ENCODE assay signal across 8 cellular contexts in the genomic region with DNA sequence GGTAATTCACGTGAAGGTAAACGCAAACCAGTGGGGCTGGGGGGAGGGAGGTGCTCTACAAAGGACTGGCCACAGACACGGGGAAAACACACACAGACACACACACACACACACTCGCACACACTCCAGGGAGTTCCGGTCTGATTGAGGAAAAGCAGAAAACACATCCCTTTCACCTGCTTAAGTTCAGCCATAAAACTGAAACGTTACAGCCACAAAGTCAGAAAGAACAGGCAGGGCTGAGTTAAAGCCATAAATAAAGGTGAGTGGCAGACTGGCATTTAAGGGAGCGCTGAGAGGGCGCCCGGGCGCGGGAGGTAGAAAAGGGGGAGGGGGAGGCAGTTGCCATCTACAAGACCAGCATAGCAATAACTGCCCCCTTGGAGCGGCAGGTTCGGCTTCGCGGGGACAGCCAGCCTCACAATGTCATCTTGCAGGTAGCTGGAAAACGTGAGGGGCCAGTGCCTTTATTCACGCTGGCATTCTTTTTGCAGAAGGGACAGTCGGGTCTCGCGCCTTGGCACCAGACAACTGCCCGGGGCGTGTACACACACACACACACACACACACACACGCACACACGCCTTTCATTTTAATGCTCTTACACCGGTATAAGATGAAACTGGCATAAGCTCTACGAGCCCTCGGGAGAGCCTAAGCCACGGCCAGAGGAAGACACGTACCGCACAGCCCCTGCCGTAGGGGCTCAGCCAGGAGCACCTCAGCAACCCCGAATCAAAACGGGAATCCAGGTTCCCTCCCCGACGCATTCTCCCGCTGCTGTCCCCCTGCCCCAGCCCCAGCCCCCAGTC. TPM values are rescaled to one million over a fixed set of nuclear protein-coding genes. Genes with fewer than 3 reads are reported as not detected.
DNase-seq lines count a peak whose midpoint lies in the region; ATAC-seq, FAIRE-seq and TF ChIP-seq lines count a peak whose summit lies in the region.

No MANE protein-coding gene starts in this region.

- H3K9me3 Mint-ChIP-seq in GM23338 (no peaks in the 10 kb centered on the region; the same call in 2 of the 3 replicates), glutamatergic neuron (ENCODE audit: unreplicated experiment) (no peaks in the 10 kb centered on the region), osteocyte (ENCODE audit: unreplicated experiment) (no peaks in the 10 kb centered on the region)
- no peaks in the 10 kb centered on the region for H3K9me3 Mint-ChIP-seq in activated naive CD4-positive, alpha-beta T cell treated with anti-CD3 and anti-CD28 coated beads for 36 hours

- no peaks in the 10 kb centered on the region for H3K36me3 Mint-ChIP-seq in GM23338 (ENCODE audit: low read depth)
- H3K36me3 Mint-ChIP-seq in activated naive CD4-positive, alpha-beta T cell treated with anti-CD3 and anti-CD28 coated beads for 36 hours (ENCODE audit: low read depth) = no peaks in the 10 kb centered on the region
- no peaks in the 10 kb centered on the region for H3K36me3 Mint-ChIP-seq in glutamatergic neuron (ENCODE audit: unreplicated experiment)
- no peaks in the 10 kb centered on the region for H3K36me3 Mint-ChIP-seq in osteocyte (ENCODE audit: unreplicated experiment)

- peak overlapping the region; percentile 98 for H3K4me2 ChIP-seq in GM23338

- peaks cover 10% of the 10 kb centered on the region for H3K27me3 ChIP-seq in GM23338 (ENCODE audit: insufficient read depth)
- H3K27me3 ChIP-seq in Peyer's patch = no peaks in the 10 kb centered on the region

- DNase-seq in A172 (ENCODE audit: low spot score) = peak; percentile 21
- peak; percentile 64 for DNase-seq in GM23338 (ENCODE audit: low spot score)
- DNase-seq in Peyer's patch = peak; percentile 40 to 73 (median 73)
- DNase-seq in activated naive CD4-positive, alpha-beta T cell treated with anti-CD3 and anti-CD28 coated beads for 36 hours = peak; percentile 62
- DNase-seq in glutamatergic neuron = peak; percentile 27
- DNase-seq in osteocyte (ENCODE audit: extremely low spot score, unreplicated experiment) = no peak
- peak; percentile 14 for DNase-seq in urothelium cell line (ENCODE audit: low spot score)

- TF ChIP-seq CTCF in GM23338 (conservative IDR thresholded peaks at IDR 0.05; ENCODE audit: low read depth in 2 of 2) (no peak), Peyer's patch (IDR thresholded peaks at IDR 0.05) (no peak), glutamatergic neuron (IDR thresholded peaks at IDR 0.05; ENCODE audit: partially characterized antibody, unreplicated experiment) (no peak), osteocyte (IDR thresholded peaks at IDR 0.05) (no peak)

- no peak for FAIRE-seq in urothelium cell line (lab: Jason Lieb, UNC)

- H3K27me3 Mint-ChIP-seq in GM23338 (ENCODE audit: insufficient read depth, low read depth, poor library complexity) (peaks cover 21% of the 10 kb centered on the region), glutamatergic neuron (ENCODE audit: unreplicated experiment) (peaks cover 14% of the 10 kb centered on the region), osteocyte (ENCODE audit: unreplicated experiment) (no peaks in the 10 kb centered on the region)
- no peaks in the 10 kb centered on the region for H3K27me3 Mint-ChIP-seq in activated naive CD4-positive, alpha-beta T cell treated with anti-CD3 and anti-CD28 coated beads for 36 hours (ENCODE audit: low read depth)

- peak; percentile 37 to 39 for TF ChIP-seq POLR2A in Peyer's patch (IDR thresholded peaks at IDR 0.05)

- CTCF ChIA-PET in activated naive CD4-positive, alpha-beta T cell treated with anti-CD3 and anti-CD28 coated beads for 36 hours (lab: Charles Lee) = interaction anchor here (0.6 to 2.0 kb wide), 5 partner anchors 12 to 210 kb away, joined by 3 to 7 read pairs (median 4); no protein-coding TSS in a partner anchor

- H3K4me1 ChIP-seq in GM23338 (ENCODE audit: insufficient read depth) (peaks cover 50% of the 10 kb centered on the region), Peyer's patch (peaks cover 0 to 32% (median 3%) of the 10 kb centered on the region in 4 donors)

- H3K27ac ChIP-seq in GM23338 (ENCODE audit: low read depth) (peak overlapping the region; percentile 88; the same call in 1 of the 2 replicates), Peyer's patch (peak overlapping the region; percentile 68 to 90 (median 86))

- H4K20me1 ChIP-seq in GM23338 (replicated peaks; ENCODE audit: insufficient read depth) = no peaks in the 10 kb centered on the region

- no peaks in the 10 kb centered on the region for H3F3A ChIP-seq in GM23338 (replicated peaks; ENCODE audit: low read depth)

- peaks cover 54% of the 10 kb centered on the region for H3K4me1 Mint-ChIP-seq in GM23338
- H3K4me1 Mint-ChIP-seq in activated naive CD4-positive, alpha-beta T cell treated with anti-CD3 and anti-CD28 coated beads for 36 hours (ENCODE audit: low read depth) = peaks cover 41% of the 10 kb centered on the region
- H3K4me1 Mint-ChIP-seq in glutamatergic neuron (ENCODE audit: low read depth, unreplicated experiment) = peaks cover 11% of the 10 kb centered on the region
- peaks cover 33% of the 10 kb centered on the region for H3K4me1 Mint-ChIP-seq in osteocyte (ENCODE audit: unreplicated experiment)

- H3K9me2 ChIP-seq in GM23338 (ENCODE audit: insufficient read depth) = 0 out of 2 replicates have a peak, but pooled peaks cover 3% of the 10 kb centered on the region

- ATAC-seq in GM23338 (peak; percentile 24), GM21381 (IDR thresholded peaks at IDR 0.05; ENCODE audit: unreplicated experiment) (no peak)

- peak overlapping the region; percentile 84 for H3K27ac Mint-ChIP-seq in GM23338
- H3K27ac Mint-ChIP-seq in activated naive CD4-positive, alpha-beta T cell treated with anti-CD3 and anti-CD28 coated beads for 36 hours = peak overlapping the region; percentile 79
- H3K27ac Mint-ChIP-seq in glutamatergic neuron (ENCODE audit: unreplicated experiment) = no peak overlapping the region
- peak overlapping the region; percentile 46 for H3K27ac Mint-ChIP-seq in osteocyte (ENCODE audit: unreplicated experiment)

- no peaks in the 10 kb centered on the region for H3K9me3 ChIP-seq in Peyer's patch

- peak overlapping the region; percentile 39 for H2AFZ ChIP-seq in GM23338

- H3K4me3 Mint-ChIP-seq in GM23338 (peak overlapping the region; percentile 95), glutamatergic neuron (ENCODE audit: unreplicated experiment) (peak overlapping the region; percentile 95), osteocyte (ENCODE audit: unreplicated experiment) (peak overlapping the region; percentile 94)
- H3K4me3 Mint-ChIP-seq in activated naive CD4-positive, alpha-beta T cell treated with anti-CD3 and anti-CD28 coated beads for 36 hours = peak overlapping the region; percentile 84

- H3K4me3 ChIP-seq in GM23338 = peak overlapping the region; percentile 82
- peak overlapping the region; percentile 69 to 98 (median 74) for H3K4me3 ChIP-seq in Peyer's patch

- H3K36me3 ChIP-seq in GM23338 (ENCODE audit: insufficient read depth) = no peaks in the 10 kb centered on the region
- no peaks in the 10 kb centered on the region for H3K36me3 ChIP-seq in Peyer's patch

- intact Hi-C loops in activated naive CD4-positive, alpha-beta T cell treated with anti-CD3 and anti-CD28 coated beads for 36 hours (cut with micrococcal nuclease) = loop anchor here (2.0 to 10.0 kb wide), 5 partner anchors 47 to 1105 kb away; a partner anchor contains a TSS

- peaks cover 49% of the 10 kb centered on the region for H3K79me2 ChIP-seq in GM23338 (replicated peaks; ENCODE audit: insufficient read depth)

TF ChIP-seq in GM23338, 12 proteins besides CTCF, POLR2A, EP300 and RAD21 (continues in another document):
- TF ChIP-seq EZH2 (IDR thresholded peaks at IDR 0.05; ENCODE audit: low read depth, unreplicated experiment) = no peak
- TF ChIP-seq, protein P1, sequence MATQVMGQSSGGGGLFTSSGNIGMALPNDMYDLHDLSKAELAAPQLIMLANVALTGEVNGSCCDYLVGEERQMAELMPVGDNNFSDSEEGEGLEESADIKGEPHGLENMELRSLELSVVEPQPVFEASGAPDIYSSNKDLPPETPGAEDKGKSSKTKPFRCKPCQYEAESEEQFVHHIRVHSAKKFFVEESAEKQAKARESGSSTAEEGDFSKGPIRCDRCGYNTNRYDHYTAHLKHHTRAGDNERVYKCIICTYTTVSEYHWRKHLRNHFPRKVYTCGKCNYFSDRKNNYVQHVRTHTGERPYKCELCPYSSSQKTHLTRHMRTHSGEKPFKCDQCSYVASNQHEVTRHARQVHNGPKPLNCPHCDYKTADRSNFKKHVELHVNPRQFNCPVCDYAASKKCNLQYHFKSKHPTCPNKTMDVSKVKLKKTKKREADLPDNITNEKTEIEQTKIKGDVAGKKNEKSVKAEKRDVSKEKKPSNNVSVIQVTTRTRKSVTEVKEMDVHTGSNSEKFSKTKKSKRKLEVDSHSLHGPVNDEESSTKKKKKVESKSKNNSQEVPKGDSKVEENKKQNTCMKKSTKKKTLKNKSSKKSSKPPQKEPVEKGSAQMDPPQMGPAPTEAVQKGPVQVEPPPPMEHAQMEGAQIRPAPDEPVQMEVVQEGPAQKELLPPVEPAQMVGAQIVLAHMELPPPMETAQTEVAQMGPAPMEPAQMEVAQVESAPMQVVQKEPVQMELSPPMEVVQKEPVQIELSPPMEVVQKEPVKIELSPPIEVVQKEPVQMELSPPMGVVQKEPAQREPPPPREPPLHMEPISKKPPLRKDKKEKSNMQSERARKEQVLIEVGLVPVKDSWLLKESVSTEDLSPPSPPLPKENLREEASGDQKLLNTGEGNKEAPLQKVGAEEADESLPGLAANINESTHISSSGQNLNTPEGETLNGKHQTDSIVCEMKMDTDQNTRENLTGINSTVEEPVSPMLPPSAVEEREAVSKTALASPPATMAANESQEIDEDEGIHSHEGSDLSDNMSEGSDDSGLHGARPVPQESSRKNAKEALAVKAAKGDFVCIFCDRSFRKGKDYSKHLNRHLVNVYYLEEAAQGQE (IDR thresholded peaks at IDR 0.05; ENCODE audit: unreplicated experiment) = no peak
- TF ChIP-seq JUNB (IDR thresholded peaks at IDR 0.05; ENCODE audit: unreplicated experiment) = no peak

RNA-seq across cellular contexts. Expression of a gene that starts 0.9 kb away (rescaled TPM):
- 6.0 and 17.8 TPM in 2 replicates for total RNA-seq in A172 (2014; rRNA removed; shearing (Covaris generic))
- total RNA-seq in GM23338 (2014; rRNA removed; shearing (Covaris generic)) = 34.3 and 49.2 TPM in 2 replicates
- polyA plus RNA-seq in GM23338 (2016; fragmentation: Nextera tagmentation; extraction: Ambion mirVana) = 14.1 and 14.6 TPM in 2 replicates
- total RNA-seq in Peyer's patch (10 to 100 TPM; 37.1 to 84.8 (median 74.4) TPM), glutamatergic neuron (ENCODE audit: unreplicated experiment) (1.5 TPM), osteocyte (11.5 and 15.5 TPM in 2 replicates)
- total RNA-seq in activated naive CD4-positive, alpha-beta T cell treated with anti-CD3 and anti-CD28 coated beads for 36 hours = 10 to 100 TPM; 27.0 to 28.8 TPM
